Comparison of ENCODE assay signal across 8 cellular contexts in genomic region chr16:69724981-69725479, GRCh38. TPM values are rescaled to one million over a fixed set of nuclear protein-coding genes. Genes with fewer than 3 reads are reported as not detected.
DNase-seq lines count a peak whose midpoint lies in the region; ATAC-seq and TF ChIP-seq lines count a peak whose summit lies in the region.

No MANE protein-coding gene starts in this region.

- no peaks in the 10 kb centered on the region for H3K9me3 ChIP-seq in tibial artery

- no peaks in the 10 kb centered on the region for H3K36me3 ChIP-seq in tibial artery

- no peak for ATAC-seq in activated T-cell treated with anti-CD3 and anti-CD28 coated beads, Interleukin-2, amount 50 U/mL, for 72 hours (replicated peaks in 1 of 2)
- ATAC-seq in HG03565 (IDR thresholded peaks at IDR 0.05; ENCODE audit: unreplicated experiment) (no peak), GM21367 (IDR thresholded peaks at IDR 0.05; ENCODE audit: unreplicated experiment) (no peak)

- no peak for TF ChIP-seq CTCF in tibial artery (IDR thresholded peaks at IDR 0.05)

- peak overlapping the region; percentile 42 to 94 for H3K4me3 Mint-ChIP-seq in activated T-cell treated with anti-CD3 and anti-CD28 coated beads, Interleukin-2, amount 50 U/mL, for 72 hours
- H3K4me3 Mint-ChIP-seq in activated T-helper 1 cell treated with anti-CD3 and anti-CD28 coated beads, Interleukin-12 subunit alpha, Interleukin-12 subunit beta, Interleukin-2, Interleukin-4 antibody, amounts not matched to agents 30 ng/mL and 10 ng/mL and 1 ng/mL, durations not matched to agents 14 hours and 24 hours and 36 hours: peak overlapping the region; percentile 98

- intact Hi-C loops in activated T-helper 1 cell treated with anti-CD3 and anti-CD28 coated beads, Interleukin-12 subunit alpha, Interleukin-12 subunit beta, Interleukin-2, Interleukin-4 antibody, amounts not matched to agents 30 ng/mL and 10 ng/mL and 1 ng/mL, durations not matched to agents 14 hours and 24 hours and 36 hours (cut with micrococcal nuclease): no loop called here
- intact Hi-C loops in tibial artery (cut with DNase I; ENCODE audit: low total_unique reads): no loop called here

- DNase-seq in activated T-cell treated with anti-CD3 and anti-CD28 coated beads, Interleukin-2, amount 50 U/mL, for 72 hours: no peak
- DNase-seq in activated T-cell treated with anti-CD3 and anti-CD28 coated beads for 4 hours (no peak), tibial artery (peak in 1 of 2 donors; percentile 45)
- DNase-seq in activated T-helper 1 cell treated with anti-CD3 and anti-CD28 coated beads, Interleukin-12 subunit alpha, Interleukin-12 subunit beta, Interleukin-2, Interleukin-4 antibody, amounts not matched to agents 30 ng/mL and 10 ng/mL and 1 ng/mL, durations not matched to agents 14 hours and 24 hours and 36 hours (ENCODE audit: low spot score): no peak
- no peak for DNase-seq in activated effector memory CD4-positive, alpha-beta T cell treated with anti-CD3 and anti-CD28 coated beads, Interleukin-2, amount 50 U/mL, for 16 hours

- H3K27me3 ChIP-seq in tibial artery: no peaks in the 10 kb centered on the region

- H3K36me3 Mint-ChIP-seq in activated T-cell treated with anti-CD3 and anti-CD28 coated beads, Interleukin-2, amount 50 U/mL, for 72 hours (ENCODE audit: insufficient read depth in 2 of 2): no peaks in the 10 kb centered on the region
- H3K36me3 Mint-ChIP-seq in activated T-helper 1 cell treated with anti-CD3 and anti-CD28 coated beads, Interleukin-12 subunit alpha, Interleukin-12 subunit beta, Interleukin-2, Interleukin-4 antibody, amounts not matched to agents 30 ng/mL and 10 ng/mL and 1 ng/mL, durations not matched to agents 14 hours and 24 hours and 36 hours (ENCODE audit: low read depth): peaks cover 5% of the 10 kb centered on the region

- H3K27ac ChIP-seq in tibial artery: peak overlapping the region; percentile 83 to 84

- H3K27ac Mint-ChIP-seq in activated T-cell treated with anti-CD3 and anti-CD28 coated beads, Interleukin-2, amount 50 U/mL, for 72 hours: no peak overlapping the region
- no peak overlapping the region for H3K27ac Mint-ChIP-seq in activated T-helper 1 cell treated with anti-CD3 and anti-CD28 coated beads, Interleukin-12 subunit alpha, Interleukin-12 subunit beta, Interleukin-2, Interleukin-4 antibody, amounts not matched to agents 30 ng/mL and 10 ng/mL and 1 ng/mL, durations not matched to agents 14 hours and 24 hours and 36 hours

- H3K4me1 ChIP-seq in tibial artery: peaks cover 0 to 38% (median 14%) of the 10 kb centered on the region in 4 donors

- no peaks in the 10 kb centered on the region for H3K27me3 Mint-ChIP-seq in activated T-cell treated with anti-CD3 and anti-CD28 coated beads, Interleukin-2, amount 50 U/mL, for 72 hours (ENCODE audit: low read depth)
- H3K27me3 Mint-ChIP-seq in activated T-helper 1 cell treated with anti-CD3 and anti-CD28 coated beads, Interleukin-12 subunit alpha, Interleukin-12 subunit beta, Interleukin-2, Interleukin-4 antibody, amounts not matched to agents 30 ng/mL and 10 ng/mL and 1 ng/mL, durations not matched to agents 14 hours and 24 hours and 36 hours (ENCODE audit: insufficient read depth): no peaks in the 10 kb centered on the region

- H3K9me3 Mint-ChIP-seq in activated T-cell treated with anti-CD3 and anti-CD28 coated beads, Interleukin-2, amount 50 U/mL, for 72 hours: no peaks in the 10 kb centered on the region
- no peaks in the 10 kb centered on the region for H3K9me3 Mint-ChIP-seq in activated T-helper 1 cell treated with anti-CD3 and anti-CD28 coated beads, Interleukin-12 subunit alpha, Interleukin-12 subunit beta, Interleukin-2, Interleukin-4 antibody, amounts not matched to agents 30 ng/mL and 10 ng/mL and 1 ng/mL, durations not matched to agents 14 hours and 24 hours and 36 hours

- peaks cover 50% of the 10 kb centered on the region for H3K4me1 Mint-ChIP-seq in activated T-cell treated with anti-CD3 and anti-CD28 coated beads, Interleukin-2, amount 50 U/mL, for 72 hours (ENCODE audit: low read depth)
- peaks cover 42% of the 10 kb centered on the region for H3K4me1 Mint-ChIP-seq in activated T-helper 1 cell treated with anti-CD3 and anti-CD28 coated beads, Interleukin-12 subunit alpha, Interleukin-12 subunit beta, Interleukin-2, Interleukin-4 antibody, amounts not matched to agents 30 ng/mL and 10 ng/mL and 1 ng/mL, durations not matched to agents 14 hours and 24 hours and 36 hours (ENCODE audit: low read depth)

- peak overlapping the region; percentile 70 for H3K4me3 ChIP-seq in iPS-11a (ENCODE audit: low read depth, low read length)
- peak overlapping the region in 1 of 2 donors; percentile 59 for H3K4me3 ChIP-seq in tibial artery

RNA-seq across cellular contexts. Expression of gene NQO1, which starts 1.3 kb away (rescaled TPM):
- total RNA-seq in activated T-cell treated with anti-CD3 and anti-CD28 coated beads, Interleukin-2, amount 50 U/mL, for 72 hours: 10 to 100 TPM; 10.8 to 12.8 TPM
- 9.7 and 9.8 TPM in 2 replicates for total RNA-seq in activated T-helper 1 cell treated with anti-CD3 and anti-CD28 coated beads, Interleukin-12 subunit alpha, Interleukin-12 subunit beta, Interleukin-2, Interleukin-4 antibody, amounts not matched to agents 30 ng/mL and 10 ng/mL and 1 ng/mL, durations not matched to agents 14 hours and 24 hours and 36 hours

RNA-seq across cellular contexts. Expression of gene NOB1, which starts 29.7 kb away (rescaled TPM):
- 100 to 1,000 TPM; 135 to 152 TPM for total RNA-seq in activated T-cell treated with anti-CD3 and anti-CD28 coated beads, Interleukin-2, amount 50 U/mL, for 72 hours
- total RNA-seq in activated T-helper 1 cell treated with anti-CD3 and anti-CD28 coated beads, Interleukin-12 subunit alpha, Interleukin-12 subunit beta, Interleukin-2, Interleukin-4 antibody, amounts not matched to agents 30 ng/mL and 10 ng/mL and 1 ng/mL, durations not matched to agents 14 hours and 24 hours and 36 hours: 132 and 133 TPM in 2 replicates

RNA-seq across cellular contexts. Expression of gene WWP2, which starts 37.1 kb away (rescaled TPM):
- total RNA-seq in activated T-cell treated with anti-CD3 and anti-CD28 coated beads, Interleukin-2, amount 50 U/mL, for 72 hours: 10 to 100 TPM; 45.4 to 62.3 TPM
- total RNA-seq in activated T-helper 1 cell treated with anti-CD3 and anti-CD28 coated beads, Interleukin-12 subunit alpha, Interleukin-12 subunit beta, Interleukin-2, Interleukin-4 antibody, amounts not matched to agents 30 ng/mL and 10 ng/mL and 1 ng/mL, durations not matched to agents 14 hours and 24 hours and 36 hours: 53.8 and 58.3 TPM in 2 replicates
